ENCODE assay signal across 8 cellular contexts in genomic region chr1:97919568-97920261, GRCh38. TPM values are rescaled to one million over a fixed set of nuclear protein-coding genes. Genes with fewer than 3 reads are reported as not detected.
DNase-seq lines count a peak whose midpoint lies in the region; ATAC-seq, FAIRE-seq and TF ChIP-seq lines count a peak whose summit lies in the region.

No MANE protein-coding gene starts in this region.

- no peaks in the 10 kb centered on the region for H3K36me3 Mint-ChIP-seq in progenitor cell of endocrine pancreas (ENCODE audit: insufficient read depth)

- H3K27ac ChIP-seq in GM23248: peak overlapping the region; percentile 80
- H3K27ac ChIP-seq in PC-9: no peak overlapping the region
- H3K27ac ChIP-seq in endothelial cell of umbilical vein (ENCODE audit: insufficient read depth, low read depth, low read length): peak overlapping the region; percentile 16

- POLR2A ChIA-PET in PC-9 (lab: Charles Lee; ENCODE audit: unreplicated experiment): interaction anchor here (0.6 to 0.7 kb wide), 3 partner anchors 118 to 714 kb away, joined by 3 to 6 read pairs (median 4); no protein-coding TSS in a partner anchor
- POLR2A ChIA-PET in endothelial cell of umbilical vein (lab: Charles Lee): interaction anchor here (1.2 kb wide), 1 partner anchor 16 kb away, joined by 3 read pairs; no protein-coding TSS in a partner anchor

- no peak for FAIRE-seq in endothelial cell of umbilical vein (lab: Jason Lieb, UNC)

- H3K4me1 ChIP-seq in GM23248 (ENCODE audit: insufficient read depth) (peaks cover 29% of the 10 kb centered on the region), PC-9 (replicated peaks; ENCODE audit: insufficient read depth) (peaks cover 21% of the 10 kb centered on the region), endothelial cell of umbilical vein (ENCODE audit: control insufficient read depth, extremely low read depth, insufficient read depth, low read length) (peaks cover 13% of the 10 kb centered on the region)

- CTCF ChIA-PET in PC-9 (lab: Charles Lee) (no interaction called here), endothelial cell of umbilical vein (lab: Charles Lee) (interaction anchor here (0.9 to 4.3 kb wide), 15 partner anchors 10 to 548 kb away, joined by 3 to 33 read pairs (median 5); no protein-coding TSS in a partner anchor)

- H3K27me3 Mint-ChIP-seq in progenitor cell of endocrine pancreas: no peaks in the 10 kb centered on the region

- no peaks in the 10 kb centered on the region for H3K9me3 ChIP-seq in GM23248 (ENCODE audit: low read depth)
- no peaks in the 10 kb centered on the region for H3K9me3 ChIP-seq in PC-9 (ENCODE audit: insufficient read depth, low read depth)
- H3K9me3 ChIP-seq in endothelial cell of umbilical vein (replicated peaks; ENCODE audit: control insufficient read depth, insufficient read depth, low read length): no peaks in the 10 kb centered on the region

- no peak for ATAC-seq in left colon
- no peak for ATAC-seq in HG02759 (IDR thresholded peaks at IDR 0.05; ENCODE audit: unreplicated experiment)

- no peaks in the 10 kb centered on the region for H3K9me1 ChIP-seq in endothelial cell of umbilical vein (replicated peaks; ENCODE audit: control insufficient read depth, extremely low read depth, insufficient read depth, low read length)

- H3F3A ChIP-seq in GM23248 (ENCODE audit: insufficient read depth): peaks cover 16% of the 10 kb centered on the region
- H3F3A ChIP-seq in PC-9 (ENCODE audit: insufficient read depth, low read depth): peaks cover 26% of the 10 kb centered on the region

- DNase-seq in GM23248 (peak; percentile 64), PC-9 (peak in 1 of 2 experiments; percentile 53), endothelial cell of umbilical vein (ENCODE audit: low read depth, low spot score) (peak; percentile 43), progenitor cell of endocrine pancreas (ENCODE audit: low spot score, unreplicated experiment) (no peak), NCI-H1092 treated with DMSO at 0.1 percent for 48 hours (lab: John Stamatoyannopoulos, UW) (no peak), left colon (no peak)
- no peak for DNase-seq in activated CD4-positive, CD25-positive, alpha-beta regulatory T cell (lab: John Stamatoyannopoulos, UW)

- no peak for TF ChIP-seq CTCF in PC-9 (conservative IDR thresholded peaks at IDR 0.05)
- TF ChIP-seq CTCF in endothelial cell of umbilical vein (IDR thresholded peaks at IDR 0.05; ENCODE audit: extremely low read depth in 1 of 2, insufficient read depth in 1 of 2, low read depth in 1 of 2, low read length in 2 of 2): no peak
- TF ChIP-seq CTCF in progenitor cell of endocrine pancreas (IDR thresholded peaks at IDR 0.05; ENCODE audit: unreplicated experiment): no peak

- intact Hi-C loops in PC-9 (cut with micrococcal nuclease; ENCODE audit: unreplicated experiment) (loop anchor here (2.0 to 10.0 kb wide), 4 partner anchors 19 to 955 kb away; no protein-coding TSS in a partner anchor), endothelial cell of umbilical vein (cut with micrococcal nuclease) (loop anchor here (1.0 to 5.0 kb wide), 3 partner anchors 13 to 129 kb away; no protein-coding TSS in a partner anchor), left colon (cut with DNase I, micrococcal nuclease) (no loop called here)

- peaks cover 23% of the 10 kb centered on the region for H3K4me1 Mint-ChIP-seq in progenitor cell of endocrine pancreas (ENCODE audit: low read depth)

- H3K9me3 Mint-ChIP-seq in progenitor cell of endocrine pancreas (ENCODE audit: low read depth): no peaks in the 10 kb centered on the region

- WGBS in GM23248 (ENCODE audit: low coverage in 1 of 2, low lambda C conversion rate in 2 of 2, missing lambda C conversion rate in 2 of 2), 2 experiments: 8 to 9% methylated on average over 7 of the region's 7 CpGs

- peak overlapping the region; percentile 98 for H3K4me2 ChIP-seq in GM23248 (ENCODE audit: unreplicated experiment)
- H3K4me2 ChIP-seq in PC-9: peak overlapping the region; percentile 91
- H3K4me2 ChIP-seq in endothelial cell of umbilical vein (ENCODE audit: insufficient read depth, low read length): peak overlapping the region; percentile 96

- H3K79me2 ChIP-seq in GM23248 (ENCODE audit: insufficient read depth) (peaks cover 60% of the 10 kb centered on the region), PC-9 (ENCODE audit: low read depth) (no peaks in the 10 kb centered on the region), endothelial cell of umbilical vein (ENCODE audit: control insufficient read depth, insufficient read depth, low read length) (peaks cover 9% of the 10 kb centered on the region)

- dilution Hi-C loops in endothelial cell of umbilical vein (cut with MboI; ENCODE audit: extremely low pct_ligation_motif_present, low sequenced_read_pairs): no loop called here

- H3K36me3 ChIP-seq in GM23248 (ENCODE audit: low read depth): 0 out of 2 replicates have a peak, but pooled peaks cover 3% of the 10 kb centered on the region
- H3K36me3 ChIP-seq in PC-9 (ENCODE audit: low read depth): no peaks in the 10 kb centered on the region
- no peaks in the 10 kb centered on the region for H3K36me3 ChIP-seq in endothelial cell of umbilical vein (ENCODE audit: control insufficient read depth in 2 of 2, extremely low read depth in 1 of 2, insufficient read depth in 2 of 2, low read length in 2 of 2)

- peak overlapping the region; percentile 92 for H3K4me3 Mint-ChIP-seq in progenitor cell of endocrine pancreas (ENCODE audit: low read depth)

- H3K27me3 ChIP-seq in GM23248 (replicated peaks; ENCODE audit: insufficient read depth): no peaks in the 10 kb centered on the region
- no peaks in the 10 kb centered on the region for H3K27me3 ChIP-seq in PC-9 (ENCODE audit: insufficient read depth, low read depth)
- H3K27me3 ChIP-seq in endothelial cell of umbilical vein (ENCODE audit: control insufficient read depth in 2 of 2, insufficient read depth in 2 of 2, low read length in 2 of 2): no peaks in the 10 kb centered on the region

- peak overlapping the region; percentile 78 for H3K27ac Mint-ChIP-seq in progenitor cell of endocrine pancreas

- H2AFZ ChIP-seq in GM23248 (peak overlapping the region; percentile 96), PC-9 (peak overlapping the region; percentile 99), endothelial cell of umbilical vein (ENCODE audit: low read depth, low read length) (peak overlapping the region; percentile 34)

- TF ChIP-seq POLR2A in endothelial cell of umbilical vein (IDR thresholded peaks at IDR 0.05; ENCODE audit: low read depth, low read length): no peak

- H3K4me3 ChIP-seq in GM23248 (peak overlapping the region; percentile 97), PC-9 (peak overlapping the region; percentile 81), endothelial cell of umbilical vein (replicated peaks in 1 of 3; ENCODE audit: insufficient read depth in 1 of 3, low read depth in 1 of 3, low read length in 3 of 3) (peak overlapping the region; percentile 94 to 97 (median 97))

- in situ Hi-C loops in GM23248 (cut with MboI): no loop called here

- BruUV-seq in PC-9 (replicated peaks; lab: Mats Ljungman, UMichigan) (no TSS peak), endothelial cell of umbilical vein (replicated peaks; lab: Mats Ljungman, UMichigan) (TSS peak; percentile 22)

- no peaks in the 10 kb centered on the region for H4K20me1 ChIP-seq in GM23248 (ENCODE audit: insufficient read depth)
- no peaks in the 10 kb centered on the region for H4K20me1 ChIP-seq in PC-9 (ENCODE audit: insufficient read depth)
- H4K20me1 ChIP-seq in endothelial cell of umbilical vein (replicated peaks; ENCODE audit: control insufficient read depth, extremely low read depth, insufficient read depth, low read length): no peaks in the 10 kb centered on the region

- H3K9ac ChIP-seq in GM23248: peak overlapping the region; percentile 87
- H3K9ac ChIP-seq in endothelial cell of umbilical vein (replicated peaks; ENCODE audit: extremely low read depth, insufficient read depth, low read length): peak overlapping the region; percentile 89

- H3K9me2 ChIP-seq in GM23248 (ENCODE audit: insufficient read depth): no peaks in the 10 kb centered on the region
- no peaks in the 10 kb centered on the region for H3K9me2 ChIP-seq in PC-9 (ENCODE audit: insufficient read depth)

TF ChIP-seq in endothelial cell of umbilical vein, 7 proteins besides CTCF, POLR2A, EP300 and RAD21:
- TF ChIP-seq FOS (IDR thresholded peaks at IDR 0.05; ENCODE audit: borderline replicate concordance, insufficient read depth, low read length) (no peak), JUN (IDR thresholded peaks at IDR 0.05; ENCODE audit: borderline replicate concordance, insufficient read depth, insufficient read length, low read depth) (no peak), GATA2 (IDR thresholded peaks at IDR 0.05; ENCODE audit: insufficient read depth, insufficient read length, low read depth, low read length) (no peak), POLR2AphosphoS5 (IDR thresholded peaks at IDR 0.05; ENCODE audit: insufficient read depth, low read depth, low read length) (no peak), MYC (IDR thresholded peaks at IDR 0.05; ENCODE audit: low read depth, low read length) (no peak), MAX (IDR thresholded peaks at IDR 0.05; ENCODE audit: insufficient read depth, insufficient read length) (no peak), EZH2 (IDR thresholded peaks at IDR 0.05; ENCODE audit: borderline replicate concordance, low read depth, low read length, severe bottlenecking) (no peak)

RNA-seq across cellular contexts. Expression of gene DPYD, which starts 1.1 kb away (rescaled TPM):
- total RNA-seq in GM23248 (2014; rRNA removed; shearing (Covaris generic)): 70.7 and 75.5 TPM in 2 replicates
- 38.4 and 38.6 TPM in 2 replicates for polyA plus RNA-seq in GM23248 (2016; fragmentation: Nextera tagmentation; extraction: Ambion mirVana)
- total RNA-seq in PC-9 (2021): 20.0 and 24.1 TPM in 2 replicates
- 15.1 and 17.9 TPM in 2 replicates for total RNA-seq in endothelial cell of umbilical vein
- 3.2 and 4.6 TPM in 2 replicates for polyA plus RNA-seq in endothelial cell of umbilical vein
- 6.2 and 6.8 TPM in 2 replicates for polyA plus RNA-seq in endothelial cell of umbilical vein (2011; cell fraction: cytosol; rRNA removed)
- polyA plus RNA-seq in endothelial cell of umbilical vein (2011; cell fraction: nucleus; rRNA removed): 11.8 and 14.8 TPM in 2 replicates
- polyA plus RNA-seq in endothelial cell of umbilical vein (2012): 8.5 and 10.3 TPM in 2 replicates
- polyA minus RNA-seq in endothelial cell of umbilical vein: 26.1 and 27.9 TPM in 2 replicates
- polyA minus RNA-seq in endothelial cell of umbilical vein (2011; cell fraction: cytosol; rRNA and poly(A)+ RNA removed): 8.3 TPM
- 95.9 and 102 TPM in 2 replicates for polyA minus RNA-seq in endothelial cell of umbilical vein (2011; cell fraction: nucleus; rRNA and poly(A)+ RNA removed)
- 8.1 and 9.0 TPM in 2 replicates for total RNA-seq in progenitor cell of endocrine pancreas
- total RNA-seq in left colon: 10 to 100 TPM; 10.6 to 12.9 TPM

Comparison
In these comparisons a context has a peak if more than half of its experiments do, and no peak if none do; other contexts are left out.
1. DNase-seq: peak in GM23248 (single experiment) and endothelial cell of umbilical vein (single experiment); none in progenitor cell of endocrine pancreas (single experiment), activated CD4-positive, CD25-positive, alpha-beta regulatory T cell (0 of 4), NCI-H1092 treated with DMSO at 0.1 percent for 48 hours (single experiment) and left colon (0 of 2).
2. H2AFZ ChIP-seq: peak in every context shown above with its lines; median percentile 99 in PC-9; 96 in GM23248; 34 in endothelial cell of umbilical vein.
3. intact Hi-C loops: an anchor here in PC-9 (2.0 to 10.0 kb wide) and endothelial cell of umbilical vein (1.0 to 5.0 kb wide); none called in left colon.
4. Peak in every context shown above with its lines, with median percentiles within 50 percentile points of each other: H3K4me2 ChIP-seq and H3K4me3 ChIP-seq.